18 cellular contexts compared by ENCODE assay signal in genomic region chr10:101237080-101237817, GRCh38. TPM values are rescaled to one million over a fixed set of nuclear protein-coding genes. Genes with fewer than 3 reads are reported as not detected.
DNase-seq lines count a peak whose midpoint lies in the region; ATAC-seq, FAIRE-seq and TF ChIP-seq lines count a peak whose summit lies in the region.
"Had no signal": no experiment of that assay in that cellular context is flagged by ENCODE, and none has a peak within 500 bp of the region (broad histone marks: within the 10 kb centered on the region; RNA-seq: fewer than 3 reads in every experiment).

No MANE protein-coding gene starts in this region.

- H3K79me2 ChIP-seq in endothelial cell of umbilical vein (ENCODE audit: control insufficient read depth, insufficient read depth, low read length), result no peaks in the 10 kb centered on the region

- H3K4me1 ChIP-seq in endothelial cell of umbilical vein (ENCODE audit: control insufficient read depth, extremely low read depth, insufficient read depth, low read length), result peaks cover 2% of the 10 kb centered on the region
- H3K4me1 ChIP-seq in Caco-2, result no peaks in the 10 kb centered on the region
- H3K4me1 ChIP-seq: BLaER1 had no signal

- POLR2A ChIA-PET in activated B cell treated with CpG ODN at 0.5 μM for 24 hours (lab: Charles Lee) (interaction anchor here (0.6 kb wide), 1 partner anchor 167 kb away, joined by 3 read pairs; no protein-coding TSS in a partner anchor), endothelial cell of umbilical vein (lab: Charles Lee) (no interaction called here), Caco-2 (lab: Charles Lee) (no interaction called here)

- intact Hi-C loops in activated B cell treated with CpG ODN at 0.5 μM for 24 hours (cut with micrococcal nuclease) (loop anchor here (5.0 kb wide), 1 partner anchor 410 kb away; no protein-coding TSS in a partner anchor), endothelial cell of umbilical vein (cut with micrococcal nuclease) (no loop called here), Caco-2 (cut with micrococcal nuclease; ENCODE audit: unreplicated experiment) (no loop called here)

- H3K4me3 ChIP-seq in endothelial cell of umbilical vein (replicated peaks in 1 of 3; ENCODE audit: insufficient read depth in 1 of 3, low read depth in 1 of 3, low read length in 3 of 3), result no peak overlapping the region
- H3K4me3 ChIP-seq in Caco-2 (ENCODE audit: low read depth, low read length), result no peak overlapping the region
- H3K4me3 ChIP-seq: BLaER1, mucosa of descending colon, right atrium auricular region had no signal

- H3K27me3 Mint-ChIP-seq in activated B cell treated with CpG ODN at 0.5 μM for 24 hours (peaks cover 67% of the 10 kb centered on the region), nephron progenitor cell (ENCODE audit: low read depth, poor library complexity) (peaks cover 95% of the 10 kb centered on the region), Caco-2 (ENCODE audit: insufficient read depth, unreplicated experiment) (peaks cover 13% of the 10 kb centered on the region)

- H3K9ac ChIP-seq in endothelial cell of umbilical vein (replicated peaks; ENCODE audit: extremely low read depth, insufficient read depth, low read length), result no peak overlapping the region
- H3K9ac ChIP-seq: BLaER1 had no signal

- TF ChIP-seq CTCF in activated B cell treated with CpG ODN at 0.5 μM for 24 hours (IDR thresholded peaks at IDR 0.05) (no peak), endothelial cell of umbilical vein (IDR thresholded peaks at IDR 0.05; ENCODE audit: extremely low read depth in 1 of 2, insufficient read depth in 1 of 2, low read depth in 1 of 2, low read length in 2 of 2) (no peak), nephron progenitor cell (IDR thresholded peaks at IDR 0.05) (no peak), Caco-2 (IDR thresholded peaks at IDR 0.05; ENCODE audit: insufficient read depth in 1 of 2, low read depth in 1 of 2, low read length in 1 of 2, severe bottlenecking in 1 of 2, unreplicated experiment in 1 of 2) (no peak)

- H3K9me3 ChIP-seq in endothelial cell of umbilical vein (replicated peaks; ENCODE audit: control insufficient read depth, insufficient read depth, low read length) (no peaks in the 10 kb centered on the region), Caco-2 (no peaks in the 10 kb centered on the region)
- H3K9me3 ChIP-seq: BLaER1, mucosa of descending colon, right atrium auricular region had no signal

- ATAC-seq in activated B cell treated with CpG ODN at 0.5 μM for 24 hours (ENCODE audit: low read depth), result peak; percentile 28
- ATAC-seq in HG02852 (IDR thresholded peaks at IDR 0.05; ENCODE audit: unreplicated experiment), result no peak
- ATAC-seq: mucosa of descending colon had no signal

- H3K4me2 ChIP-seq in endothelial cell of umbilical vein (ENCODE audit: insufficient read depth, low read length), result no peak overlapping the region
- H3K4me2 ChIP-seq: BLaER1 had no signal

- H2AFZ ChIP-seq in endothelial cell of umbilical vein (ENCODE audit: low read depth, low read length), result no peak overlapping the region

- H3K4me1 Mint-ChIP-seq in activated B cell treated with CpG ODN at 0.5 μM for 24 hours, result peaks cover 10% of the 10 kb centered on the region
- H3K4me1 Mint-ChIP-seq in nephron progenitor cell, result peaks cover 45% of the 10 kb centered on the region
- no peaks in the 10 kb centered on the region for H3K4me1 Mint-ChIP-seq in Caco-2 (ENCODE audit: low read depth, unreplicated experiment)

- H4K20me1 ChIP-seq in endothelial cell of umbilical vein (replicated peaks; ENCODE audit: control insufficient read depth, extremely low read depth, insufficient read depth, low read length), result no peaks in the 10 kb centered on the region

- TF ChIP-seq POLR2A in endothelial cell of umbilical vein (IDR thresholded peaks at IDR 0.05; ENCODE audit: low read depth, low read length), result no peak

- no peaks in the 10 kb centered on the region for H3K9me3 Mint-ChIP-seq in activated B cell treated with CpG ODN at 0.5 μM for 24 hours
- no peaks in the 10 kb centered on the region for H3K9me3 Mint-ChIP-seq in nephron progenitor cell
- no peaks in the 10 kb centered on the region for H3K9me3 Mint-ChIP-seq in Caco-2 (ENCODE audit: unreplicated experiment)

- H3K9me1 ChIP-seq in endothelial cell of umbilical vein (replicated peaks; ENCODE audit: control insufficient read depth, extremely low read depth, insufficient read depth, low read length), result no peaks in the 10 kb centered on the region

- peak; percentile 66 for DNase-seq in ELF-1 (ENCODE audit: low read depth, low spot score)
- no peak for DNase-seq in activated B cell treated with CpG ODN at 0.5 μM for 24 hours
- peak; percentile 35 for DNase-seq in endothelial cell of umbilical vein (ENCODE audit: low read depth, low spot score)
- DNase-seq in nephron progenitor cell, result no peak
- no peak for DNase-seq in inferior parietal cortex (ENCODE audit: extremely low spot score)
- DNase-seq in OCI-M1 (lab: John Stamatoyannopoulos, UW), result no peak
- no peak for DNase-seq in Caco-2
- DNase-seq: GF-D8, hypothalamus, KBM-7, mucosa of descending colon, NCI-H1436 treated with DMSO at 0.1 percent for 48 hours, NCI-H774, SHP77, substantia nigra had no signal

- no TSS peak for BruUV-seq in endothelial cell of umbilical vein (replicated peaks; lab: Mats Ljungman, UMichigan)
- BruUV-seq in Caco-2 (replicated peaks; lab: Mats Ljungman, UMichigan), result no TSS peak

- no peak overlapping the region for H3K27ac Mint-ChIP-seq in activated B cell treated with CpG ODN at 0.5 μM for 24 hours
- H3K27ac Mint-ChIP-seq in nephron progenitor cell, result no peak overlapping the region
- H3K27ac Mint-ChIP-seq in Caco-2 (ENCODE audit: unreplicated experiment), result no peak overlapping the region

- H3K36me3 Mint-ChIP-seq in activated B cell treated with CpG ODN at 0.5 μM for 24 hours (ENCODE audit: low read depth), result no peaks in the 10 kb centered on the region
- no peaks in the 10 kb centered on the region for H3K36me3 Mint-ChIP-seq in nephron progenitor cell (ENCODE audit: low read depth)
- H3K36me3 Mint-ChIP-seq in Caco-2 (ENCODE audit: insufficient read depth, unreplicated experiment), result no peaks in the 10 kb centered on the region

- FAIRE-seq in endothelial cell of umbilical vein (lab: Jason Lieb, UNC), result no peak

- H3K4me3 Mint-ChIP-seq in activated B cell treated with CpG ODN at 0.5 μM for 24 hours (peak overlapping the region; percentile 53), nephron progenitor cell (peak overlapping the region; percentile 69), Caco-2 (ENCODE audit: unreplicated experiment) (no peak overlapping the region)

- CTCF ChIA-PET in activated B cell treated with CpG ODN at 0.5 μM for 24 hours (lab: Charles Lee), result interaction anchor here (0.8 to 0.9 kb wide), 2 partner anchors 23 to 24 kb away, joined by 3 to 4 read pairs; no protein-coding TSS in a partner anchor
- CTCF ChIA-PET in endothelial cell of umbilical vein (lab: Charles Lee), result interaction anchor here (0.8 to 4.5 kb wide), 5 partner anchors 18 to 230 kb away, joined by 3 to 34 read pairs (median 8); no protein-coding TSS in a partner anchor
- CTCF ChIA-PET in Caco-2 (lab: Charles Lee), result no interaction called here

- H3K36me3 ChIP-seq in endothelial cell of umbilical vein (ENCODE audit: control insufficient read depth in 2 of 2, extremely low read depth in 1 of 2, insufficient read depth in 2 of 2, low read length in 2 of 2) (no peaks in the 10 kb centered on the region), Caco-2 (ENCODE audit: control insufficient read depth, insufficient read depth, low read length) (no peaks in the 10 kb centered on the region)
- H3K36me3 ChIP-seq: BLaER1, right atrium auricular region had no signal

- H3K27ac ChIP-seq in endothelial cell of umbilical vein (ENCODE audit: insufficient read depth, low read depth, low read length), result no peak overlapping the region
- H3K27ac ChIP-seq: BLaER1, right atrium auricular region had no signal

- dilution Hi-C loops in endothelial cell of umbilical vein (cut with MboI; ENCODE audit: extremely low pct_ligation_motif_present, low sequenced_read_pairs), result no loop called here

- H3K27me3 ChIP-seq in endothelial cell of umbilical vein (ENCODE audit: control insufficient read depth in 2 of 2, insufficient read depth in 2 of 2, low read length in 2 of 2) (peaks cover 85 to 87% of the 10 kb centered on the region in 2 experiments), Caco-2 (replicated peaks; ENCODE audit: control insufficient read depth, insufficient read depth, low read length) (no peaks in the 10 kb centered on the region; the same call in 1 of the 2 replicates)

TF ChIP-seq in endothelial cell of umbilical vein, 7 proteins besides CTCF, POLR2A, EP300 and RAD21:
- TF ChIP-seq POLR2AphosphoS5 (IDR thresholded peaks at IDR 0.05; ENCODE audit: insufficient read depth, low read depth, low read length), result no peak
- peak; percentile 72 for TF ChIP-seq EZH2 (IDR thresholded peaks at IDR 0.05; ENCODE audit: borderline replicate concordance, low read depth, low read length, severe bottlenecking)

RNA-seq across cellular contexts. Expression of gene LBX1, which starts 8.0 kb away (rescaled TPM):
- not detected in 2 replicates for total RNA-seq in activated B cell treated with CpG ODN at 0.5 μM for 24 hours
- total RNA-seq in endothelial cell of umbilical vein, result not detected in 2 replicates
- polyA plus RNA-seq in endothelial cell of umbilical vein, result not detected in 2 replicates
- polyA plus RNA-seq in endothelial cell of umbilical vein (2011; cell fraction: cytosol; rRNA removed), result not detected in 2 replicates
- not detected in 2 replicates for polyA plus RNA-seq in endothelial cell of umbilical vein (2011; cell fraction: nucleus; rRNA removed)
- not detected in 2 replicates for polyA plus RNA-seq in endothelial cell of umbilical vein (2012)
- not detected in 2 replicates for polyA minus RNA-seq in endothelial cell of umbilical vein
- not detected for polyA minus RNA-seq in endothelial cell of umbilical vein (2011; cell fraction: cytosol; rRNA and poly(A)+ RNA removed)
- not detected in 2 replicates for polyA minus RNA-seq in endothelial cell of umbilical vein (2011; cell fraction: nucleus; rRNA and poly(A)+ RNA removed)
- total RNA-seq in Caco-2 (2022), result not detected in 2 replicates
- total RNA-seq: mucosa of descending colon, right atrium auricular region had no signal

Comparison
In these comparisons a context has a peak if more than half of its experiments do, and no peak if none do; other contexts are left out.
1. DNase-seq: peak in ELF-1 (single experiment) and endothelial cell of umbilical vein (single experiment); none in activated B cell treated with CpG ODN at 0.5 μM for 24 hours (single experiment), nephron progenitor cell (single experiment), inferior parietal cortex (single experiment), OCI-M1 (single experiment) and Caco-2 (0 of 2).